In genomic region chr1:43934986-43935324, GRCh38 we compare ENCODE assay signal across 1 cellular context.
TF ChIP-seq lines count a peak whose summit lies in the region.

No MANE protein-coding gene starts in this region.

TF ChIP-seq in neural cell, 6 proteins besides CTCF, POLR2A, EP300 and RAD21:
- TF ChIP-seq SMC3 (conservative IDR thresholded peaks at IDR 0.05; ENCODE audit: poor library complexity), result peak; percentile 9
- TF ChIP-seq TAF1 (IDR thresholded peaks at IDR 0.05; ENCODE audit: low read depth), result no peak
